In genomic region chr2:128282976-128283810, GRCh38 we compare ENCODE assay signal across 1 cellular context.
TF ChIP-seq lines count a peak whose summit lies in the region.

No MANE protein-coding gene starts in this region.

TF ChIP-seq in K562, 482 proteins besides CTCF, POLR2A, EP300 and RAD21 (continued from another document):
- TF ChIP-seq ZBTB5 (IDR thresholded peaks at IDR 0.05), result no peak
